ENCODE assay signal across 8 cellular contexts in the genomic region with DNA sequence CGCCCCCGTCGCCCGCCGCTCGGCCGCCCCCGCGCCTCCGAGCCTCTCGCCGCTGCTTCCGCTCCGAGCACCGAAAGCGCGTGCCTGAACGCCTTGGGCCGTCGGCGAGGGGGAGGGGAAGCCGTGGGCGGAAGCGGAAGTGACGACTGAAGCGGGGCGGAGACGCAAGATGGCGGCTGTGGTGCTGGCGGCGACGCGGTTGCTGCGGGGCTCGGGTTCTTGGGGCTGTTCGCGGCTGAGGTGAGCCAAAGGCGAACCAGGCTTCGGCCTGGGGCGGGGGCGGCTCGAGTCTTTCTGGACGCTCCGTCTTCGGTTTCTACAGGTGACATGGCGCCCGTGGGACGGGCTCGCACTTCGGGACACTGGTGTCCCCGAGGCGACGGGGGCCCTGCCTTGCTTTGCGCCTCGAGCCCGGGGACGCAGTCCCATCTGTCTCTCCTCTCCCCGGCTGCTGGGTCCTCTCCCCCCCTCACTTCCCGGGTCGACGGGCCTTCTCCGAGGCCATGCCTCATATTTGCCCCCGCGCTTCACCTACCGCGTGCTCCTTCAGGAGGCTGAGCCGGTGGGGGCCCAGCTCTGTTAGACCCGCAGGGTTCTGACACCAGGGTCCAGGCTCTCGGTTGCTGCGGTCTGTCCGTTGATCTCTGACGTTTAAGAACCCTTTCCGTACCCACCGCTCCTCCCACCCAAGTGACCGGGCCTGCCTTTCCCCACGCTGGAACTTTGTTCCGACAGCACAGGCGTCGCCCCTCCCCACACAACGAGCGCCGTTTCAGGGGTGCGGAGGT.
DNase-seq lines count a peak whose midpoint lies in the region; ATAC-seq and TF ChIP-seq lines count a peak whose summit lies in the region.

A gene with protein sequence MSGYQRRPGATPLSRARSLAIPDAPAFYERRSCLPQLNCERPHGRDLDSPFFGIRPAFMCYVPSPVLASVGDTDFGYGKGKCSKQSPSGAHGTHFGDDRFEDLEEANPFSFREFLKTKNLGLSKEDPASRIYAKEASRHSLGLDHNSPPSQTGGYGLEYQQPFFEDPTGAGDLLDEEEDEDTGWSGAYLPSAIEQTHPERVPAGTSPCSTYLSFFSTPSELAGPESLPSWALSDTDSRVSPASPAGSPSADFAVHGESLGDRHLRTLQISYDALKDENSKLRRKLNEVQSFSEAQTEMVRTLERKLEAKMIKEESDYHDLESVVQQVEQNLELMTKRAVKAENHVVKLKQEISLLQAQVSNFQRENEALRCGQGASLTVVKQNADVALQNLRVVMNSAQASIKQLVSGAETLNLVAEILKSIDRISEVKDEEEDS (minus strand): TSS at position 115 of the 788 bp plus-strand sequence. CDS start 217 bp downstream, outside the sequence.
A gene with protein sequence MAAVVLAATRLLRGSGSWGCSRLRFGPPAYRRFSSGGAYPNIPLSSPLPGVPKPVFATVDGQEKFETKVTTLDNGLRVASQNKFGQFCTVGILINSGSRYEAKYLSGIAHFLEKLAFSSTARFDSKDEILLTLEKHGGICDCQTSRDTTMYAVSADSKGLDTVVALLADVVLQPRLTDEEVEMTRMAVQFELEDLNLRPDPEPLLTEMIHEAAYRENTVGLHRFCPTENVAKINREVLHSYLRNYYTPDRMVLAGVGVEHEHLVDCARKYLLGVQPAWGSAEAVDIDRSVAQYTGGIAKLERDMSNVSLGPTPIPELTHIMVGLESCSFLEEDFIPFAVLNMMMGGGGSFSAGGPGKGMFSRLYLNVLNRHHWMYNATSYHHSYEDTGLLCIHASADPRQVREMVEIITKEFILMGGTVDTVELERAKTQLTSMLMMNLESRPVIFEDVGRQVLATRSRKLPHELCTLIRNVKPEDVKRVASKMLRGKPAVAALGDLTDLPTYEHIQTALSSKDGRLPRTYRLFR (plus strand): TSS at position 159 of the 788 bp plus-strand sequence. CDS start 11 bp downstream, at position 170.

- peak; percentile 96 for TF ChIP-seq POLR2A in GM19099 (IDR thresholded peaks at IDR 0.05; ENCODE audit: extremely low read depth, insufficient read length, low read depth)

- H3K4me3 ChIP-seq in AG10803 (ENCODE audit: low read length): peak within 1 kb of the TSS; percentile 94
- H3K4me3 ChIP-seq in choroid plexus epithelial cell (ENCODE audit: low read depth, low read length): peak within 1 kb of the TSS; percentile 93

- TF ChIP-seq CTCF in AG10803 (conservative IDR thresholded peaks at IDR 0.05; ENCODE audit: low read length): no peak
- TF ChIP-seq CTCF in choroid plexus epithelial cell (conservative IDR thresholded peaks at IDR 0.05; ENCODE audit: low read depth, low read length): no peak

- DNase-seq in AG10803 (ENCODE audit: low read depth) (peak; percentile 82), NCI-H526 treated with DMSO at 0.1 percent for 48 hours (lab: John Stamatoyannopoulos, UW) (peak; percentile 57), choroid plexus epithelial cell (ENCODE audit: low read depth) (peak; percentile 87), kidney tubule cell (ENCODE audit: low spot score) (peak; percentile 92)
- DNase-seq in activated CD4-positive, alpha-beta T cell treated with anti-CD3 and anti-CD28 coated beads for 48 hours: peak; percentile 98
- DNase-seq in stimulated activated CD4-positive, alpha-beta T cell treated with anti-CD3 and anti-CD28 coated beads, Interleukin-15, amount 100 ng/mL, for 48 hours (ENCODE audit: low read depth in 2 of 2): peak; percentile 90 to 97

- peak; percentile 83 for ATAC-seq in HG03432 (IDR thresholded peaks at IDR 0.05; ENCODE audit: unreplicated experiment)

Comparison
In these comparisons a context has a peak if more than half of its experiments do, and no peak if none do; other contexts are left out.
1. Peak in every context shown above with its lines: DNase-seq, ATAC-seq and H3K4me3 ChIP-seq.